Comparison of ENCODE assay signal across 1 cellular context in the genomic region with DNA sequence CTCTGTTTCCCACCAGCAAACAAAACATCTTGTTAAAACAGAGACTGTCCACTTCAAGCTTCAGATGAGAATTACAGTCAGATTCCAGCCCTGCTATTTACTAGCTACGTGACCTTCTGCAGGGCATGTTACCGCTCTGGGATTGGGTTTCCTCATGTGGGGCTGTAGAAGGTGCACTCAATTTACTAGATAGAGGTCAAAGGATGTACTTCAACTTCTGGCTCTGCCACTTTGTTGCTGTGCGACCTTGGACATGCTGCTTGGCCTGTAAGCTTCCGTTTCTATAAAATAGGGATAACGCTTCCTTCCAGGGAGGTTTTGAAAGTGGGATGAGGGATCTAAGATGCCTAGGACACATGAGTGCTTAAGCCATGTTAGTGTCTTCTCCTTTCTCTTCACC.
TF ChIP-seq lines count a peak whose summit lies in the region.

No MANE protein-coding gene starts in this region.

TF ChIP-seq in HepG2, 621 proteins besides CTCF, POLR2A, EP300 and RAD21 (continued from another document and continues in another):
- 0 out of 2 replicates have a peak, but pooled peaks have one; percentile 41 for TF ChIP-seq IRX3 (CRISPR knock-in tag; IDR thresholded peaks at IDR 0.05; ENCODE audit: borderline replicate concordance, low read depth)
- TF ChIP-seq RARA (CRISPR knock-in tag; IDR thresholded peaks at IDR 0.05) = peak; percentile 90
- no peak for TF ChIP-seq ZNF383 (CRISPR knock-in tag; IDR thresholded peaks at IDR 0.05; ENCODE audit: borderline replicate concordance)
- TF ChIP-seq JDP2 (CRISPR knock-in tag; IDR thresholded peaks at IDR 0.05; ENCODE audit: borderline replicate concordance) = no peak
- TF ChIP-seq RFXAP (CRISPR knock-in tag; IDR thresholded peaks at IDR 0.05; ENCODE audit: borderline replicate concordance) = 0 out of 2 replicates have a peak, but pooled peaks have one; percentile 41
- no peak for TF ChIP-seq ZNF350 (CRISPR knock-in tag; IDR thresholded peaks at IDR 0.05; ENCODE audit: borderline replicate concordance, low read depth)
- TF ChIP-seq, protein P1, sequence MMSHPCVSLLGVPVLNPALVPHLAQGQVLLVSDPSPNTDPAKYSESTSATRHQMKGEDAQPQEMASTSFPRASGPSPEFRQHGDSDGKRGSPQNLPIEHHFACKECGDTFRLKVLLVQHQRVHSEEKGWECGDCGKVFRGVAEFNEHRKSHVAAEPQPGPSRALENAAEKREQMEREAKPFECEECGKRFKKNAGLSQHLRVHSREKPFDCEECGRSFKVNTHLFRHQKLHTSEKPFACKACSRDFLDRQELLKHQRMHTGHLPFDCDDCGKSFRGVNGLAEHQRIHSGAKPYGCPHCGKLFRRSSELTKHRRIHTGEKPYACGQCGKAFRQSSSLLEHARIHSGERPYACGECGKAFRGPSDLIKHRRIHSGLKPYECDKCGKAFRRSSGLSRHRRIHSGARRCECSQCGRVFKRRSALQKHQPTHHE (CRISPR knock-in tag; IDR thresholded peaks at IDR 0.05; ENCODE audit: borderline replicate concordance) = no peak
- TF ChIP-seq, protein P2, sequence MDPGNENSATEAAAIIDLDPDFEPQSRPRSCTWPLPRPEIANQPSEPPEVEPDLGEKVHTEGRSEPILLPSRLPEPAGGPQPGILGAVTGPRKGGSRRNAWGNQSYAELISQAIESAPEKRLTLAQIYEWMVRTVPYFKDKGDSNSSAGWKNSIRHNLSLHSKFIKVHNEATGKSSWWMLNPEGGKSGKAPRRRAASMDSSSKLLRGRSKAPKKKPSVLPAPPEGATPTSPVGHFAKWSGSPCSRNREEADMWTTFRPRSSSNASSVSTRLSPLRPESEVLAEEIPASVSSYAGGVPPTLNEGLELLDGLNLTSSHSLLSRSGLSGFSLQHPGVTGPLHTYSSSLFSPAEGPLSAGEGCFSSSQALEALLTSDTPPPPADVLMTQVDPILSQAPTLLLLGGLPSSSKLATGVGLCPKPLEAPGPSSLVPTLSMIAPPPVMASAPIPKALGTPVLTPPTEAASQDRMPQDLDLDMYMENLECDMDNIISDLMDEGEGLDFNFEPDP (CRISPR knock-in tag; conservative IDR thresholded peaks at IDR 0.05) = no peak
- TF ChIP-seq, protein P3, sequence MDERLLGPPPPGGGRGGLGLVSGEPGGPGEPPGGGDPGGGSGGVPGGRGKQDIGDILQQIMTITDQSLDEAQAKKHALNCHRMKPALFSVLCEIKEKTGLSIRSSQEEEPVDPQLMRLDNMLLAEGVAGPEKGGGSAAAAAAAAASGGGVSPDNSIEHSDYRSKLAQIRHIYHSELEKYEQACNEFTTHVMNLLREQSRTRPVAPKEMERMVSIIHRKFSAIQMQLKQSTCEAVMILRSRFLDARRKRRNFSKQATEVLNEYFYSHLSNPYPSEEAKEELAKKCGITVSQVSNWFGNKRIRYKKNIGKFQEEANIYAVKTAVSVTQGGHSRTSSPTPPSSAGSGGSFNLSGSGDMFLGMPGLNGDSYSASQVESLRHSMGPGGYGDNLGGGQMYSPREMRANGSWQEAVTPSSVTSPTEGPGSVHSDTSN (CRISPR knock-in tag; IDR thresholded peaks at IDR 0.05) = no peak
- no peak for TF ChIP-seq NCOA5 (CRISPR knock-in tag; IDR thresholded peaks at IDR 0.05)
- peak; percentile 76 for TF ChIP-seq HDAC2 (CRISPR knock-in tag; IDR thresholded peaks at IDR 0.05)
- TF ChIP-seq, protein P4, sequence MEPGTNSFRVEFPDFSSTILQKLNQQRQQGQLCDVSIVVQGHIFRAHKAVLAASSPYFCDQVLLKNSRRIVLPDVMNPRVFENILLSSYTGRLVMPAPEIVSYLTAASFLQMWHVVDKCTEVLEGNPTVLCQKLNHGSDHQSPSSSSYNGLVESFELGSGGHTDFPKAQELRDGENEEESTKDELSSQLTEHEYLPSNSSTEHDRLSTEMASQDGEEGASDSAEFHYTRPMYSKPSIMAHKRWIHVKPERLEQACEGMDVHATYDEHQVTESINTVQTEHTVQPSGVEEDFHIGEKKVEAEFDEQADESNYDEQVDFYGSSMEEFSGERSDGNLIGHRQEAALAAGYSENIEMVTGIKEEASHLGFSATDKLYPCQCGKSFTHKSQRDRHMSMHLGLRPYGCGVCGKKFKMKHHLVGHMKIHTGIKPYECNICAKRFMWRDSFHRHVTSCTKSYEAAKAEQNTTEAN (CRISPR knock-in tag; conservative IDR thresholded peaks at IDR 0.05) = no peak
- TF ChIP-seq RFX1 (IDR thresholded peaks at IDR 0.05) = no peak
- no peak for TF ChIP-seq ZNF335 (CRISPR knock-in tag; IDR thresholded peaks at IDR 0.05)
- TF ChIP-seq BORCS8-MEF2B (CRISPR knock-in tag; IDR thresholded peaks at IDR 0.05) = no peak
- TF ChIP-seq, protein P5, sequence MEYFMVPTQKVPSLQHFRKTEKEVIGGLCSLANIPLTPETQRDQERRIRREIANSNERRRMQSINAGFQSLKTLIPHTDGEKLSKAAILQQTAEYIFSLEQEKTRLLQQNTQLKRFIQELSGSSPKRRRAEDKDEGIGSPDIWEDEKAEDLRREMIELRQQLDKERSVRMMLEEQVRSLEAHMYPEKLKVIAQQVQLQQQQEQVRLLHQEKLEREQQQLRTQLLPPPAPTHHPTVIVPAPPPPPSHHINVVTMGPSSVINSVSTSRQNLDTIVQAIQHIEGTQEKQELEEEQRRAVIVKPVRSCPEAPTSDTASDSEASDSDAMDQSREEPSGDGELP (IDR thresholded peaks at IDR 0.05; ENCODE audit: borderline replicate concordance, low read depth) = no peak
- no peak for TF ChIP-seq SMARCC2 (IDR thresholded peaks at IDR 0.05)
- TF ChIP-seq PTBP1 (IDR thresholded peaks at IDR 0.05; ENCODE audit: low read depth, low read length, poor library complexity, severe bottlenecking) = no peak
- TF ChIP-seq ZNF12 (CRISPR knock-in tag; IDR thresholded peaks at IDR 0.05) = no peak
- TF ChIP-seq, protein P6, sequence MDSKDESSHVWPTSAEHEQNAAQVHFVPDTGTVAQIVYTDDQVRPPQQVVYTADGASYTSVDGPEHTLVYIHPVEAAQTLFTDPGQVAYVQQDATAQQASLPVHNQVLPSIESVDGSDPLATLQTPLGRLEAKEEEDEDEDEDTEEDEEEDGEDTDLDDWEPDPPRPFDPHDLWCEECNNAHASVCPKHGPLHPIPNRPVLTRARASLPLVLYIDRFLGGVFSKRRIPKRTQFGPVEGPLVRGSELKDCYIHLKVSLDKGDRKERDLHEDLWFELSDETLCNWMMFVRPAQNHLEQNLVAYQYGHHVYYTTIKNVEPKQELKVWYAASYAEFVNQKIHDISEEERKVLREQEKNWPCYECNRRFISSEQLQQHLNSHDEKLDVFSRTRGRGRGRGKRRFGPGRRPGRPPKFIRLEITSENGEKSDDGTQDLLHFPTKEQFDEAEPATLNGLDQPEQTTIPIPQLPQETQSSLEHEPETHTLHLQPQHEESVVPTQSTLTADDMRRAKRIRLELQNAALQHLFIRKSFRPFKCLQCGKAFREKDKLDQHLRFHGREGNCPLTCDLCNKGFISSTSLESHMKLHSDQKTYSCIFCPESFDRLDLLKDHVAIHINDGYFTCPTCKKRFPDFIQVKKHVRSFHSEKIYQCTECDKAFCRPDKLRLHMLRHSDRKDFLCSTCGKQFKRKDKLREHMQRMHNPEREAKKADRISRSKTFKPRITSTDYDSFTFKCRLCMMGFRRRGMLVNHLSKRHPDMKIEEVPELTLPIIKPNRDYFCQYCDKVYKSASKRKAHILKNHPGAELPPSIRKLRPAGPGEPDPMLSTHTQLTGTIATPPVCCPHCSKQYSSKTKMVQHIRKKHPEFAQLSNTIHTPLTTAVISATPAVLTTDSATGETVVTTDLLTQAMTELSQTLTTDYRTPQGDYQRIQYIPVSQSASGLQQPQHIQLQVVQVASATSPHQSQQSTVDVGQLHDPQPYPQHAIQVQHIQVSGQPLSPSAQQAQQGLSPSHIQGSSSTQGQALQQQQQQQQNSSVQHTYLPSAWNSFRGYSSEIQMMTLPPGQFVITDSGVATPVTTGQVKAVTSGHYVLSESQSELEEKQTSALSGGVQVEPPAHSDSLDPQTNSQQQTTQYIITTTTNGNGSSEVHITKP (CRISPR knock-in tag; IDR thresholded peaks at IDR 0.05; ENCODE audit: low read depth) = no peak; the same call in 1 of the 2 replicates
- TF ChIP-seq, protein P7, sequence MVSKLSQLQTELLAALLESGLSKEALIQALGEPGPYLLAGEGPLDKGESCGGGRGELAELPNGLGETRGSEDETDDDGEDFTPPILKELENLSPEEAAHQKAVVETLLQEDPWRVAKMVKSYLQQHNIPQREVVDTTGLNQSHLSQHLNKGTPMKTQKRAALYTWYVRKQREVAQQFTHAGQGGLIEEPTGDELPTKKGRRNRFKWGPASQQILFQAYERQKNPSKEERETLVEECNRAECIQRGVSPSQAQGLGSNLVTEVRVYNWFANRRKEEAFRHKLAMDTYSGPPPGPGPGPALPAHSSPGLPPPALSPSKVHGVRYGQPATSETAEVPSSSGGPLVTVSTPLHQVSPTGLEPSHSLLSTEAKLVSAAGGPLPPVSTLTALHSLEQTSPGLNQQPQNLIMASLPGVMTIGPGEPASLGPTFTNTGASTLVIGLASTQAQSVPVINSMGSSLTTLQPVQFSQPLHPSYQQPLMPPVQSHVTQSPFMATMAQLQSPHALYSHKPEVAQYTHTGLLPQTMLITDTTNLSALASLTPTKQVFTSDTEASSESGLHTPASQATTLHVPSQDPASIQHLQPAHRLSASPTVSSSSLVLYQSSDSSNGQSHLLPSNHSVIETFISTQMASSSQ (IDR thresholded peaks at IDR 0.05; ENCODE audit: low read depth) = 0 out of 2 replicates have a peak, but pooled peaks have one; percentile 20
- TF ChIP-seq, protein P7 (CRISPR knock-in tag; IDR thresholded peaks at IDR 0.05; ENCODE audit: borderline replicate concordance) = no peak
- 0 out of 2 replicates have a peak, but pooled peaks have one; percentile 22 for TF ChIP-seq ZNF136 (CRISPR knock-in tag; IDR thresholded peaks at IDR 0.05; ENCODE audit: low read depth)
- no peak for TF ChIP-seq ZNF790 (CRISPR knock-in tag; IDR thresholded peaks at IDR 0.05; ENCODE audit: borderline replicate concordance)
- TF ChIP-seq, protein P8, sequence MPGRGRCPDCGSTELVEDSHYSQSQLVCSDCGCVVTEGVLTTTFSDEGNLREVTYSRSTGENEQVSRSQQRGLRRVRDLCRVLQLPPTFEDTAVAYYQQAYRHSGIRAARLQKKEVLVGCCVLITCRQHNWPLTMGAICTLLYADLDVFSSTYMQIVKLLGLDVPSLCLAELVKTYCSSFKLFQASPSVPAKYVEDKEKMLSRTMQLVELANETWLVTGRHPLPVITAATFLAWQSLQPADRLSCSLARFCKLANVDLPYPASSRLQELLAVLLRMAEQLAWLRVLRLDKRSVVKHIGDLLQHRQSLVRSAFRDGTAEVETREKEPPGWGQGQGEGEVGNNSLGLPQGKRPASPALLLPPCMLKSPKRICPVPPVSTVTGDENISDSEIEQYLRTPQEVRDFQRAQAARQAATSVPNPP (CRISPR knock-in tag; IDR thresholded peaks at IDR 0.05) = no peak
- TF ChIP-seq ZSCAN20 (CRISPR knock-in tag; IDR thresholded peaks at IDR 0.05; ENCODE audit: borderline replicate concordance) = no peak
- TF ChIP-seq, protein P9, sequence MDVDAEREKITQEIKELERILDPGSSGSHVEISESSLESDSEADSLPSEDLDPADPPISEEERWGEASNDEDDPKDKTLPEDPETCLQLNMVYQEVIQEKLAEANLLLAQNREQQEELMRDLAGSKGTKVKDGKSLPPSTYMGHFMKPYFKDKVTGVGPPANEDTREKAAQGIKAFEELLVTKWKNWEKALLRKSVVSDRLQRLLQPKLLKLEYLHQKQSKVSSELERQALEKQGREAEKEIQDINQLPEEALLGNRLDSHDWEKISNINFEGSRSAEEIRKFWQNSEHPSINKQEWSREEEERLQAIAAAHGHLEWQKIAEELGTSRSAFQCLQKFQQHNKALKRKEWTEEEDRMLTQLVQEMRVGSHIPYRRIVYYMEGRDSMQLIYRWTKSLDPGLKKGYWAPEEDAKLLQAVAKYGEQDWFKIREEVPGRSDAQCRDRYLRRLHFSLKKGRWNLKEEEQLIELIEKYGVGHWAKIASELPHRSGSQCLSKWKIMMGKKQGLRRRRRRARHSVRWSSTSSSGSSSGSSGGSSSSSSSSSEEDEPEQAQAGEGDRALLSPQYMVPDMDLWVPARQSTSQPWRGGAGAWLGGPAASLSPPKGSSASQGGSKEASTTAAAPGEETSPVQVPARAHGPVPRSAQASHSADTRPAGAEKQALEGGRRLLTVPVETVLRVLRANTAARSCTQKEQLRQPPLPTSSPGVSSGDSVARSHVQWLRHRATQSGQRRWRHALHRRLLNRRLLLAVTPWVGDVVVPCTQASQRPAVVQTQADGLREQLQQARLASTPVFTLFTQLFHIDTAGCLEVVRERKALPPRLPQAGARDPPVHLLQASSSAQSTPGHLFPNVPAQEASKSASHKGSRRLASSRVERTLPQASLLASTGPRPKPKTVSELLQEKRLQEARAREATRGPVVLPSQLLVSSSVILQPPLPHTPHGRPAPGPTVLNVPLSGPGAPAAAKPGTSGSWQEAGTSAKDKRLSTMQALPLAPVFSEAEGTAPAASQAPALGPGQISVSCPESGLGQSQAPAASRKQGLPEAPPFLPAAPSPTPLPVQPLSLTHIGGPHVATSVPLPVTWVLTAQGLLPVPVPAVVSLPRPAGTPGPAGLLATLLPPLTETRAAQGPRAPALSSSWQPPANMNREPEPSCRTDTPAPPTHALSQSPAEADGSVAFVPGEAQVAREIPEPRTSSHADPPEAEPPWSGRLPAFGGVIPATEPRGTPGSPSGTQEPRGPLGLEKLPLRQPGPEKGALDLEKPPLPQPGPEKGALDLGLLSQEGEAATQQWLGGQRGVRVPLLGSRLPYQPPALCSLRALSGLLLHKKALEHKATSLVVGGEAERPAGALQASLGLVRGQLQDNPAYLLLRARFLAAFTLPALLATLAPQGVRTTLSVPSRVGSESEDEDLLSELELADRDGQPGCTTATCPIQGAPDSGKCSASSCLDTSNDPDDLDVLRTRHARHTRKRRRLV (CRISPR knock-in tag; IDR thresholded peaks at IDR 0.05) = no peak
- no peak for TF ChIP-seq FOSL2 (CRISPR knock-in tag; IDR thresholded peaks at IDR 0.05)
